Comparison of ENCODE assay signal across 8 cellular contexts in genomic region chr9:69971643-69972449, GRCh38.
DNase-seq lines count a peak whose midpoint lies in the region; ATAC-seq and TF ChIP-seq lines count a peak whose summit lies in the region.

No MANE protein-coding gene starts in this region.

- peaks cover 5% of the 10 kb centered on the region for H3K4me1 ChIP-seq in suprapubic skin

- peaks cover 20% of the 10 kb centered on the region for H3K27me3 Mint-ChIP-seq in activated T-cell treated with anti-CD3 and anti-CD28 coated beads, Interleukin-2, amount 50 U/mL, for 24 hours
- H3K27me3 Mint-ChIP-seq in nephron progenitor cell (ENCODE audit: low read depth, poor library complexity) = peaks cover 3% of the 10 kb centered on the region

- no peaks in the 10 kb centered on the region for H3K4me1 Mint-ChIP-seq in activated T-cell treated with anti-CD3 and anti-CD28 coated beads, Interleukin-2, amount 50 U/mL, for 24 hours (ENCODE audit: low read depth)
- H3K4me1 Mint-ChIP-seq in nephron progenitor cell = no peaks in the 10 kb centered on the region

- H3K4me3 ChIP-seq in fibroblast of the aortic adventitia (ENCODE audit: low read depth, low read length) (no peak overlapping the region), suprapubic skin (no peak overlapping the region)

- no peaks in the 10 kb centered on the region for H3K36me3 ChIP-seq in suprapubic skin

- H3K4me3 Mint-ChIP-seq in activated T-cell treated with anti-CD3 and anti-CD28 coated beads, Interleukin-2, amount 50 U/mL, for 24 hours = no peak overlapping the region
- no peak overlapping the region for H3K4me3 Mint-ChIP-seq in nephron progenitor cell

- no peak for TF ChIP-seq POLR2A in suprapubic skin (IDR thresholded peaks at IDR 0.05)

- H3K27ac Mint-ChIP-seq in activated T-cell treated with anti-CD3 and anti-CD28 coated beads, Interleukin-2, amount 50 U/mL, for 24 hours = no peak overlapping the region
- H3K27ac Mint-ChIP-seq in nephron progenitor cell = no peak overlapping the region

- TF ChIP-seq EP300 in suprapubic skin (IDR thresholded peaks at IDR 0.05) = no peak

- no peaks in the 10 kb centered on the region for H3K9me3 Mint-ChIP-seq in activated T-cell treated with anti-CD3 and anti-CD28 coated beads, Interleukin-2, amount 50 U/mL, for 24 hours
- H3K9me3 Mint-ChIP-seq in nephron progenitor cell = no peaks in the 10 kb centered on the region

- peak; percentile 83 for ATAC-seq in HG03432 (IDR thresholded peaks at IDR 0.05; ENCODE audit: unreplicated experiment)

- H3K27me3 ChIP-seq in suprapubic skin = no peaks in the 10 kb centered on the region

- H3K36me3 Mint-ChIP-seq in activated T-cell treated with anti-CD3 and anti-CD28 coated beads, Interleukin-2, amount 50 U/mL, for 24 hours (ENCODE audit: low read depth) = no peaks in the 10 kb centered on the region
- H3K36me3 Mint-ChIP-seq in nephron progenitor cell (ENCODE audit: low read depth) = no peaks in the 10 kb centered on the region

- H3K27ac ChIP-seq in suprapubic skin = no peak overlapping the region

- DNase-seq in DMS79 treated with DMSO at 0.1 percent for 48 hours (lab: John Stamatoyannopoulos, UW) = peak; percentile 5
- DNase-seq in DMS79 (lab: John Stamatoyannopoulos, UW) = no peak
- peak; percentile 65 for DNase-seq in NCI-H774 (lab: John Stamatoyannopoulos, UW)
- DNase-seq in activated T-cell treated with anti-CD3 and anti-CD28 coated beads, Interleukin-2, amount 50 U/mL, for 24 hours = peak; percentile 63
- DNase-seq in fibroblast of the aortic adventitia (ENCODE audit: low read depth) = peak; percentile 71
- DNase-seq in nephron progenitor cell = peak; percentile 72
- DNase-seq in suprapubic skin (ENCODE audit: low spot score in 2 of 2) = peak; percentile 84

- TF ChIP-seq CTCF in fibroblast of the aortic adventitia (IDR thresholded peaks at IDR 0.05; ENCODE audit: insufficient read depth, low read length) (peak; percentile 97), nephron progenitor cell (IDR thresholded peaks at IDR 0.05) (peak; percentile 83), suprapubic skin (IDR thresholded peaks at IDR 0.05) (peak; percentile 50 to 80)

- WGBS in suprapubic skin = 41% methylated on average over 16 of the region's 16 CpGs

- no peaks in the 10 kb centered on the region for H3K9me3 ChIP-seq in suprapubic skin
